ENCODE assay signal across 8 cellular contexts in the genomic region with DNA sequence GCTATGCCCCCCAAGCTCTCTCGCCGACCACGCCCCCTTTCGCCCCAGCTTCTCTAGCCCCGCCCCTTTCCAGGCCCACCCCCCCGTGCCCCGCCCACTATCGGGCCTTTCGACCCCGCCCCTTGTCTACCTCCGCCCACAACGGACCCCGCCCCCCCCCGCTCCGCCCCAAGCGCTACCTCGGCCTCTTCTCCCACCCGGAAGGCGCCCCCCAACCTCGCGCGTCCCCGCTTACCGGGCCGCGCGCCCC.
DNase-seq lines count a peak whose midpoint lies in the region; ATAC-seq lines count a peak whose summit lies in the region.

No MANE protein-coding gene starts in this region.

- peak overlapping the region; percentile 50 for H3K4me3 ChIP-seq in iPS-18c (ENCODE audit: insufficient read depth, low read depth, low read length)

- peak overlapping the region; percentile 86 for H3K27ac ChIP-seq in angular gyrus (ENCODE audit: low read depth, low read length)

- no peak for ATAC-seq in HG03342 (IDR thresholded peaks at IDR 0.05; ENCODE audit: unreplicated experiment)
- no peak for ATAC-seq in HG03097 (IDR thresholded peaks at IDR 0.05; ENCODE audit: low FRiP score, unreplicated experiment)

- peak; percentile 85 for DNase-seq in activated CD8-positive, alpha-beta memory T cell treated with anti-CD3 and anti-CD28 coated beads, Interleukin-2, amount 50 U/mL, for 48 hours
- no peak for DNase-seq in activated CD8-positive, alpha-beta memory T cell treated with anti-CD3 and anti-CD28 coated beads, Interleukin-2, amount 50 U/mL, for 4 hours
- DNase-seq in stimulated activated CD8-positive, alpha-beta memory T cell treated with anti-CD3 and anti-CD28 coated beads, Interleukin-7, amount 100 ng/mL, for 24 hours (ENCODE audit: low read depth) = peak; percentile 48
- DNase-seq in stimulated activated CD4-positive, alpha-beta T cell treated with anti-CD3 and anti-CD28 coated beads, Interleukin-4, amount 100 ng/mL, for 24 hours = no peak

- H3K9me3 ChIP-seq in iPS-18c (ENCODE audit: control insufficient read depth, insufficient read depth, low read length) = peaks cover 2% of the 10 kb centered on the region

Comparison
In these comparisons a context has a peak if more than half of its experiments do, and no peak if none do; other contexts are left out.
1. DNase-seq: peak in activated CD8-positive, alpha-beta memory T cell treated with anti-CD3 and anti-CD28 coated beads, Interleukin-2, amount 50 U/mL, for 48 hours (single experiment) and stimulated activated CD8-positive, alpha-beta memory T cell treated with anti-CD3 and anti-CD28 coated beads, Interleukin-7, amount 100 ng/mL, for 24 hours (single experiment); none in activated CD8-positive, alpha-beta memory T cell treated with anti-CD3 and anti-CD28 coated beads, Interleukin-2, amount 50 U/mL, for 4 hours (single experiment) and stimulated activated CD4-positive, alpha-beta T cell treated with anti-CD3 and anti-CD28 coated beads, Interleukin-4, amount 100 ng/mL, for 24 hours (single experiment).